ENCODE assay signal across 16 cellular contexts in genomic region chr2:227125506-227125905, GRCh38. TPM values are rescaled to one million over a fixed set of nuclear protein-coding genes. Genes with fewer than 3 reads are reported as not detected.
DNase-seq lines count a peak whose midpoint lies in the region; ATAC-seq and TF ChIP-seq lines count a peak whose summit lies in the region.
"Had no signal": no experiment of that assay in that cellular context is flagged by ENCODE, and none has a peak within 500 bp of the region (broad histone marks: within the 10 kb centered on the region; RNA-seq: fewer than 3 reads in every experiment).

No MANE protein-coding gene starts in this region.

- TF ChIP-seq CTCF in LNCaP clone FGC (IDR thresholded peaks at IDR 0.05; ENCODE audit: control insufficient read depth, extremely low read depth, insufficient read depth) (0 out of 2 replicates have a peak, but pooled peaks have one; percentile 7), astrocyte of the spinal cord (IDR thresholded peaks at IDR 0.05; ENCODE audit: low read depth, low read length) (peak; percentile 27), nephron progenitor cell (IDR thresholded peaks at IDR 0.05) (no peak), stomach (IDR thresholded peaks at IDR 0.05) (no peak)

- no peaks in the 10 kb centered on the region for H3K36me3 ChIP-seq in stomach

- H3K9me3 ChIP-seq in stomach, result no peaks in the 10 kb centered on the region
- H3K9me3 ChIP-seq: thyroid gland had no signal

- TF ChIP-seq POLR2A in stomach (IDR thresholded peaks at IDR 0.05), result no peak

- peaks cover 31% of the 10 kb centered on the region for H3K4me1 Mint-ChIP-seq in nephron progenitor cell
- no peaks in the 10 kb centered on the region for H3K4me1 Mint-ChIP-seq in effector memory CD8-positive, alpha-beta T cell (ENCODE audit: low read depth in 2 of 2)
- H3K4me1 Mint-ChIP-seq: activated T-helper 17 cell treated with anti-CD3 and anti-CD28 coated beads, Interleukin-2, amount 50 U/mL, for 72 hours had no signal

- H3K27ac ChIP-seq in stomach, result no peak overlapping the region
- H3K27ac ChIP-seq: SK-N-MC, thyroid gland had no signal

- no peak overlapping the region for H3K4me3 Mint-ChIP-seq in nephron progenitor cell
- H3K4me3 Mint-ChIP-seq in effector memory CD8-positive, alpha-beta T cell, result no peak overlapping the region
- H3K4me3 Mint-ChIP-seq: activated T-helper 17 cell treated with anti-CD3 and anti-CD28 coated beads, Interleukin-2, amount 50 U/mL, for 72 hours had no signal

- no peaks in the 10 kb centered on the region for H3K36me3 Mint-ChIP-seq in nephron progenitor cell (ENCODE audit: low read depth)
- no peaks in the 10 kb centered on the region for H3K36me3 Mint-ChIP-seq in effector memory CD8-positive, alpha-beta T cell (ENCODE audit: insufficient read depth)

- H3K27me3 Mint-ChIP-seq in nephron progenitor cell (ENCODE audit: low read depth, poor library complexity), result peaks cover 3% of the 10 kb centered on the region
- peaks cover 27 to 39% of the 10 kb centered on the region in 2 donors for H3K27me3 Mint-ChIP-seq in effector memory CD8-positive, alpha-beta T cell

- in situ Hi-C loops in astrocyte of the spinal cord (cut with HindIII; ENCODE audit: low sequenced_read_pairs), result no loop called here

- no peak overlapping the region for H3K27ac Mint-ChIP-seq in nephron progenitor cell
- no peak overlapping the region for H3K27ac Mint-ChIP-seq in effector memory CD8-positive, alpha-beta T cell
- H3K27ac Mint-ChIP-seq: activated T-helper 17 cell treated with anti-CD3 and anti-CD28 coated beads, Interleukin-2, amount 50 U/mL, for 72 hours had no signal

- H3K9me3 Mint-ChIP-seq in nephron progenitor cell, result no peaks in the 10 kb centered on the region
- no peaks in the 10 kb centered on the region for H3K9me3 Mint-ChIP-seq in effector memory CD8-positive, alpha-beta T cell
- H3K9me3 Mint-ChIP-seq: activated T-helper 17 cell treated with anti-CD3 and anti-CD28 coated beads, Interleukin-2, amount 50 U/mL, for 72 hours had no signal

- H3K27me3 ChIP-seq in stomach, result peaks cover 0 to 15% (median 3%) of the 10 kb centered on the region in 3 donors
- H3K27me3 ChIP-seq: thyroid gland had no signal

- TF ChIP-seq EP300 in stomach (IDR thresholded peaks at IDR 0.05), result no peak

- peak in 2 of 3 experiments; percentile 6 to 25 for DNase-seq in NCI-H1417 (lab: John Stamatoyannopoulos, UW)
- no peak for DNase-seq in NCI-H1417 treated with DMSO at 0.1 percent for 48 hours (lab: John Stamatoyannopoulos, UW)
- DNase-seq in LNCaP clone FGC (ENCODE audit: low read depth), result no peak
- no peak for DNase-seq in astrocyte of the spinal cord (ENCODE audit: low read depth, low spot score)
- peak; percentile 22 for DNase-seq in nephron progenitor cell
- no peak for DNase-seq in stomach
- DNase-seq in NK-92 (lab: John Stamatoyannopoulos, UW; ENCODE audit: unreplicated experiment), result no peak
- DNase-seq in effector memory CD8-positive, alpha-beta T cell, result no peak
- DNase-seq: caudate nucleus, NCI-H1092 treated with DMSO at 0.1 percent for 48 hours, NCI-H510A, nucleus accumbens, thyroid gland had no signal

- intact Hi-C loops in stomach (cut with DNase I; ENCODE audit: low total_unique reads), result no loop called here

- ATAC-seq in effector memory CD8-positive, alpha-beta T cell (replicated peaks), result no peak
- ATAC-seq: activated T-helper 17 cell treated with anti-CD3 and anti-CD28 coated beads, Interleukin-2, amount 50 U/mL, for 72 hours had no signal

- WGBS in stomach, 5 donors, result 66 to 80% (median 73%) methylated on average over 5 of the region's 5 CpGs

- H3K4me1 ChIP-seq in stomach, result peaks cover 0 to 4% (median 0%) of the 10 kb centered on the region in 4 donors
- H3K4me1 ChIP-seq: thyroid gland had no signal

- no peak overlapping the region for H3K4me3 ChIP-seq in LNCaP clone FGC (ENCODE audit: low read depth, low read length)
- H3K4me3 ChIP-seq in astrocyte of the spinal cord (ENCODE audit: low read depth, low read length), result no peak overlapping the region
- no peak overlapping the region for H3K4me3 ChIP-seq in stomach
- H3K4me3 ChIP-seq: SK-N-MC, thyroid gland had no signal

RNA-seq across cellular contexts. Expression of gene COL4A4, which starts 38.5 kb away (rescaled TPM):
- 1 to 10 TPM in 3 of 5 donors, under 1 TPM in 1, not detected in 1; 0.55 to 7.6 (median 2.7) TPM for total RNA-seq in stomach
- under 1 TPM; 0.15 to 0.50 (median 0.44) TPM for polyA plus RNA-seq in stomach

RNA-seq across cellular contexts. Expression of gene COL4A3, which starts 38.9 kb away (rescaled TPM):
- total RNA-seq in stomach, result 1 to 10 TPM in 2 of 5 donors, under 1 TPM in 3; under 0.01 to 2.9 (median 0.72) TPM
- polyA plus RNA-seq in stomach, result 1 to 10 TPM in 2 of 3 donors, under 1 TPM in 1; 0.44 to 1.2 (median 1.1) TPM
- total RNA-seq: H4 had no signal

Comparison
In these comparisons a context has a peak if more than half of its experiments do, and no peak if none do; other contexts are left out.
1. DNase-seq: peak in NCI-H1417 (2 of 3) and nephron progenitor cell (single experiment); none in NCI-H1417 treated with DMSO at 0.1 percent for 48 hours (single experiment), LNCaP clone FGC (single experiment), astrocyte of the spinal cord (single experiment), stomach (single experiment), NK-92 (single experiment) and effector memory CD8-positive, alpha-beta T cell (0 of 3).
2. CTCF ChIP-seq: peak in LNCaP clone FGC (single experiment) and astrocyte of the spinal cord (single experiment); none in nephron progenitor cell (single experiment) and stomach (0 of 7).